8 cellular contexts compared by ENCODE assay signal in the genomic region with DNA sequence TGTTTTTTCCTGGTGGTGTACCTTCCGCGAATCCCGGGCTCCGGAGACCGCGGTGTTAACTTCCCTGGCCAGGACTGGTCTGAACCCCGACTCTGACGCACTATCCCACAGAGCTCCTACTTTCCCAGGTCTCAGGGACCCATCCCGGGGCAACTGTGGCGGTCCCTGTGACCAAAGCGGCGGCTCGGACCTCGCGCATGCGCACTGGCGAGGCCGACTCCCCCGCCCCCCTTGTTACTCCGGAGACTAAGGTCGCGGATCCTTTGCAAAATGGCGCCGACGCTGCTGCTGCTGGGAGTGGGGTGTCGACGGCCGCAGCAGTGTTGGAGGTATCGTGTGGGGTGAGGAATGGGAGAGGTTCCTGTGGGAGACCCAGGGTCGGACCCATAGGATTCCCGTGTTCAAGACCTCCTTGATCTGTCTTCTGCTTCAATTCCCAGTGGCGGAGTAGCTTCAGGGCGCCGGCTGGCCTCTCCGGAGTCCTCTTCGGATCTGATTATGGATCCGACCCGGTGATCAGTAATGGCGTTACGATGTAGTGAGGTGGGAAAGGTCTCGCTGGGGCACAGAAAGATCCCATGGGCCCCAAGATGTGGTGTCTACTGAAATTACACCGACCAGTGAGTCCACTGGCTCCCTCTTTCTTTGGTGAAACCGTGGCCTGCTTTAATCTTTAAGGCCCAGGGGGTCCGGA.
DNase-seq lines count a peak whose midpoint lies in the region; ATAC-seq and TF ChIP-seq lines count a peak whose summit lies in the region.

No MANE protein-coding gene starts in this region.

- H3K9ac ChIP-seq in SK-N-SH, result no peak overlapping the region

- H3K4me3 ChIP-seq in SK-N-SH (ENCODE audit: low read depth in 2 of 2, low read length in 1 of 2) (peak overlapping the region in 1 of 2 experiments; percentile 40; a peak in 2 of 4 replicates), dorsolateral prefrontal cortex (peak overlapping the region; percentile 15 to 75 (median 58)), testis (peak overlapping the region; percentile 42 to 48)

- H3K27ac ChIP-seq in SK-N-SH (ENCODE audit: low read depth in 2 of 2, low read length in 1 of 2) (no peak overlapping the region), dorsolateral prefrontal cortex (peak overlapping the region in 5 of 59 donors; percentile 16 to 54 (median 37)), testis (no peak overlapping the region)

- H3K27me3 ChIP-seq in SK-N-SH (ENCODE audit: insufficient read depth) (no peaks in the 10 kb centered on the region), dorsolateral prefrontal cortex (no peaks in the 10 kb centered on the region), testis (no peaks in the 10 kb centered on the region)

- H3K36me3 Mint-ChIP-seq in memory B cell, result no peaks in the 10 kb centered on the region

- CTCF ChIA-PET in SK-N-SH (lab: Yijun Ruan, JAX), result no interaction called here

- TF ChIP-seq CTCF in SK-N-SH (IDR thresholded peaks at IDR 0.05), result no peak
- peak in 1 of 56 donors; percentile 19 for TF ChIP-seq CTCF in dorsolateral prefrontal cortex (IDR thresholded peaks at IDR 0.05 in 54 of 56, conservative IDR thresholded peaks at IDR 0.05 in 2 of 56; ENCODE audit: low read depth in 1 of 56, partially characterized antibody in 56 of 56)
- no peak for TF ChIP-seq CTCF in testis (IDR thresholded peaks at IDR 0.05)

- no peak for TF ChIP-seq EP300 in SK-N-SH (IDR thresholded peaks at IDR 0.05; ENCODE audit: borderline replicate concordance in 1 of 2, low read depth in 1 of 2, low read length in 1 of 2)

- H3K27me3 Mint-ChIP-seq in memory B cell, result no peaks in the 10 kb centered on the region

- H3K4me2 ChIP-seq in SK-N-SH, result no peak overlapping the region

- H3K4me1 ChIP-seq in SK-N-SH (ENCODE audit: control insufficient read depth in 1 of 2, insufficient read depth in 2 of 2, low read depth in 1 of 2, low read length in 1 of 2), result no peaks in the 10 kb centered on the region
- H3K4me1 ChIP-seq in testis, result no peaks in the 10 kb centered on the region

- H4K20me1 ChIP-seq in SK-N-SH (ENCODE audit: insufficient read depth), result no peaks in the 10 kb centered on the region

- H3K9me3 ChIP-seq in SK-N-SH (no peaks in the 10 kb centered on the region), testis (no peaks in the 10 kb centered on the region)

- H3K27ac Mint-ChIP-seq in memory B cell, result no peak overlapping the region

- peaks cover 2% of the 10 kb centered on the region for H3K9me3 Mint-ChIP-seq in memory B cell

- TF ChIP-seq RAD21 in SK-N-SH (IDR thresholded peaks at IDR 0.05; ENCODE audit: low read length), result no peak

- no peaks in the 10 kb centered on the region for H3K9me2 ChIP-seq in SK-N-SH

- ATAC-seq in SK-N-SH treated with all-trans-retinoic acid at 6 μM for 48 hours (no peak), memory B cell (ENCODE audit: low read depth) (no peak), GM18519 (IDR thresholded peaks at IDR 0.05; ENCODE audit: low FRiP score, unreplicated experiment) (no peak), HG03135 (IDR thresholded peaks at IDR 0.05; ENCODE audit: unreplicated experiment) (no peak)

- H3K79me2 ChIP-seq in SK-N-SH (ENCODE audit: insufficient read depth), result no peaks in the 10 kb centered on the region

- WGBS in SK-N-SH (ENCODE audit: low lambda C conversion rate), result 65% methylated on average over 44 of the region's 44 CpGs
- WGBS in testis, 2 donors, result 28 to 35% methylated on average over 10 to 44 of the region's 44 CpGs

- DNase-seq in SK-N-SH (peak; percentile 73), dorsolateral prefrontal cortex (peak in 9 of 10 donors; percentile 43 to 81 (median 53)), memory B cell (ENCODE audit: low spot score in 2 of 2) (no peak), testis (peak; percentile 68), glomerular visceral epithelial cell (ENCODE audit: extremely low spot score) (no peak)

- no peaks in the 10 kb centered on the region for H3K4me1 Mint-ChIP-seq in memory B cell

- no peak overlapping the region for H2AFZ ChIP-seq in SK-N-SH (ENCODE audit: low read depth)

- intact Hi-C loops in dorsolateral prefrontal cortex (cut with DNase I) (no loop called here), testis (cut with DNase I; ENCODE audit: low total_unique reads) (no loop called here)

- POLR2A ChIA-PET in SK-N-SH (lab: Yijun Ruan, JAX), result no interaction called here

- H3K4me3 Mint-ChIP-seq in memory B cell, result peak overlapping the region; percentile 56

- TF ChIP-seq POLR2A in testis (IDR thresholded peaks at IDR 0.05), result no peak

- H3K36me3 ChIP-seq in SK-N-SH (replicated peaks in 1 of 2; ENCODE audit: control insufficient read depth in 1 of 2, insufficient read depth in 2 of 2, low read length in 1 of 2), result no peaks in the 10 kb centered on the region
- no peaks in the 10 kb centered on the region for H3K36me3 ChIP-seq in testis (ENCODE audit: low read depth, missing control alignments)

- no peaks in the 10 kb centered on the region for H3F3A ChIP-seq in SK-N-SH (replicated peaks; ENCODE audit: insufficient read depth)

TF ChIP-seq in SK-N-SH, 30 proteins besides CTCF, POLR2A, EP300 and RAD21:
- TF ChIP-seq FOSL2 (IDR thresholded peaks at IDR 0.05; ENCODE audit: borderline replicate concordance, low read depth) (no peak), ELF1 (IDR thresholded peaks at IDR 0.05) (no peak), FOXM1 (IDR thresholded peaks at IDR 0.05; ENCODE audit: low read depth) (no peak), POLR2AphosphoS5 (IDR thresholded peaks at IDR 0.05; ENCODE audit: low read depth, low read length) (no peak), CHD2 (IDR thresholded peaks at IDR 0.05; ENCODE audit: low read length, partially characterized antibody) (no peak), MEF2A (IDR thresholded peaks at IDR 0.05; ENCODE audit: borderline replicate concordance, low read depth) (no peak), TAF1 (IDR thresholded peaks at IDR 0.05; ENCODE audit: borderline replicate concordance, low read depth, low read length) (no peak), YY1 (IDR thresholded peaks at IDR 0.05; ENCODE audit: low read depth) (no peak), NRF1 (IDR thresholded peaks at IDR 0.05; ENCODE audit: low read depth, low read length) (0 out of 2 replicates have a peak, but pooled peaks have one; percentile 20)

TF ChIP-seq in SK-N-SH treated with all-trans-retinoic acid at 6 μM for 48 hours, 23 proteins besides CTCF, POLR2A, EP300 and RAD21 (continues in another document):
- TF ChIP-seq ZFP30 (CRISPR knock-in tag; IDR thresholded peaks at IDR 0.05) (no peak), RARB (CRISPR knock-in tag; IDR thresholded peaks at IDR 0.05) (no peak), ZC3H10 (CRISPR knock-in tag; IDR thresholded peaks at IDR 0.05) (no peak), ISL1 (CRISPR knock-in tag; IDR thresholded peaks at IDR 0.05) (no peak), CSDC2 (CRISPR knock-in tag; IDR thresholded peaks at IDR 0.05) (no peak), ZNF70 (CRISPR knock-in tag; IDR thresholded peaks at IDR 0.05) (no peak), ARNTL (CRISPR knock-in tag; IDR thresholded peaks at IDR 0.05; ENCODE audit: borderline replicate concordance, low read depth) (no peak), ESRRG (CRISPR knock-in tag; IDR thresholded peaks at IDR 0.05) (no peak), ZNF8 (CRISPR knock-in tag; IDR thresholded peaks at IDR 0.05) (no peak), GLIS3 (CRISPR knock-in tag; IDR thresholded peaks at IDR 0.05) (no peak), ZNF565 (CRISPR knock-in tag; conservative IDR thresholded peaks at IDR 0.05; ENCODE audit: low read depth) (no peak), PPARA (CRISPR knock-in tag; IDR thresholded peaks at IDR 0.05; ENCODE audit: borderline replicate concordance) (no peak)
- TF ChIP-seq, protein P1, sequence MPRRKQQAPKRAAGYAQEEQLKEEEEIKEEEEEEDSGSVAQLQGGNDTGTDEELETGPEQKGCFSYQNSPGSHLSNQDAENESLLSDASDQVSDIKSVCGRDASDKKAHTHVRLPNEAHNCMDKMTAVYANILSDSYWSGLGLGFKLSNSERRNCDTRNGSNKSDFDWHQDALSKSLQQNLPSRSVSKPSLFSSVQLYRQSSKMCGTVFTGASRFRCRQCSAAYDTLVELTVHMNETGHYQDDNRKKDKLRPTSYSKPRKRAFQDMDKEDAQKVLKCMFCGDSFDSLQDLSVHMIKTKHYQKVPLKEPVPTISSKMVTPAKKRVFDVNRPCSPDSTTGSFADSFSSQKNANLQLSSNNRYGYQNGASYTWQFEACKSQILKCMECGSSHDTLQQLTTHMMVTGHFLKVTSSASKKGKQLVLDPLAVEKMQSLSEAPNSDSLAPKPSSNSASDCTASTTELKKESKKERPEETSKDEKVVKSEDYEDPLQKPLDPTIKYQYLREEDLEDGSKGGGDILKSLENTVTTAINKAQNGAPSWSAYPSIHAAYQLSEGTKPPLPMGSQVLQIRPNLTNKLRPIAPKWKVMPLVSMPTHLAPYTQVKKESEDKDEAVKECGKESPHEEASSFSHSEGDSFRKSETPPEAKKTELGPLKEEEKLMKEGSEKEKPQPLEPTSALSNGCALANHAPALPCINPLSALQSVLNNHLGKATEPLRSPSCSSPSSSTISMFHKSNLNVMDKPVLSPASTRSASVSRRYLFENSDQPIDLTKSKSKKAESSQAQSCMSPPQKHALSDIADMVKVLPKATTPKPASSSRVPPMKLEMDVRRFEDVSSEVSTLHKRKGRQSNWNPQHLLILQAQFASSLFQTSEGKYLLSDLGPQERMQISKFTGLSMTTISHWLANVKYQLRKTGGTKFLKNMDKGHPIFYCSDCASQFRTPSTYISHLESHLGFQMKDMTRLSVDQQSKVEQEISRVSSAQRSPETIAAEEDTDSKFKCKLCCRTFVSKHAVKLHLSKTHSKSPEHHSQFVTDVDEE (CRISPR knock-in tag; IDR thresholded peaks at IDR 0.05), result no peak
- TF ChIP-seq, protein P2, sequence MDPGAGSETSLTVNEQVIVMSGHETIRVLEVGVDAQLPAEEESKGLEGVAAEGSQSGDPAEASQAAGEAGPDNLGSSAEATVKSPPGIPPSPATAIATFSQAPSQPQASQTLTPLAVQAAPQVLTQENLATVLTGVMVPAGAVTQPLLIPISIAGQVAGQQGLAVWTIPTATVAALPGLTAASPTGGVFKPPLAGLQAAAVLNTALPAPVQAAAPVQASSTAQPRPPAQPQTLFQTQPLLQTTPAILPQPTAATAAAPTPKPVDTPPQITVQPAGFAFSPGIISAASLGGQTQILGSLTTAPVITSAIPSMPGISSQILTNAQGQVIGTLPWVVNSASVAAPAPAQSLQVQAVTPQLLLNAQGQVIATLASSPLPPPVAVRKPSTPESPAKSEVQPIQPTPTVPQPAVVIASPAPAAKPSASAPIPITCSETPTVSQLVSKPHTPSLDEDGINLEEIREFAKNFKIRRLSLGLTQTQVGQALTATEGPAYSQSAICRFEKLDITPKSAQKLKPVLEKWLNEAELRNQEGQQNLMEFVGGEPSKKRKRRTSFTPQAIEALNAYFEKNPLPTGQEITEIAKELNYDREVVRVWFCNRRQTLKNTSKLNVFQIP (CRISPR knock-in tag; IDR thresholded peaks at IDR 0.05; ENCODE audit: borderline replicate concordance, low read depth), result no peak

Comparison
In these comparisons a context has a peak if more than half of its experiments do, and no peak if none do; other contexts are left out.
1. DNase-seq: peak in SK-N-SH (single experiment), dorsolateral prefrontal cortex (9 of 10) and testis (single experiment); none in memory B cell (0 of 2) and glomerular visceral epithelial cell (single experiment).